Comparison of ENCODE assay signal across 29 cellular contexts in genomic region chr1:51621161-51621560, GRCh38. TPM values are rescaled to one million over a fixed set of nuclear protein-coding genes. Genes with fewer than 3 reads are reported as not detected.
DNase-seq lines count a peak whose midpoint lies in the region; ATAC-seq, FAIRE-seq and TF ChIP-seq lines count a peak whose summit lies in the region.
"Had no signal": no experiment of that assay in that cellular context is flagged by ENCODE, and none has a peak within 500 bp of the region (broad histone marks: within the 10 kb centered on the region; RNA-seq: fewer than 3 reads in every experiment).

No MANE protein-coding gene starts in this region.

- no peak for TF ChIP-seq EP300 in HepG2 (IDR thresholded peaks at IDR 0.05; ENCODE audit: low read depth in 2 of 2, low read length in 2 of 2)
- TF ChIP-seq EP300 in HepG2 (CRISPR knock-in tag; IDR thresholded peaks at IDR 0.05; ENCODE audit: borderline replicate concordance), result no peak

- H3K56ac ChIP-seq in mesendoderm (ENCODE audit: low read length), result no peak overlapping the region

- H3K4ac ChIP-seq in mesendoderm (ENCODE audit: low read depth, low read length), result no peak overlapping the region

- intact Hi-C loops in HepG2 (cut with micrococcal nuclease; ENCODE audit: unreplicated experiment), result loop anchor here (10.0 kb wide), 1 partner anchor 114 kb away; no protein-coding TSS in a partner anchor
- intact Hi-C loops in vagina (cut with DNase I), result loop anchor here (10.0 kb wide), 1 partner anchor 144 kb away; no protein-coding TSS in a partner anchor

- 92% methylated on average over 7 of the region's 7 CpGs for WGBS in liver
- WGBS in HepG2 (ENCODE audit: low lambda C conversion rate), result 99% methylated on average over 7 of the region's 7 CpGs
- WGBS in mesendoderm (ENCODE audit: extremely low coverage, insufficient coverage, low lambda C conversion rate), result no CpG with 5 or more reads among the region's 7 CpGs

- in situ Hi-C loops in HepG2 (cut with HindIII; ENCODE audit: extremely low pct_ligation_motif_present, low pct_unique_long_range_greater_than_20kb), result no loop called here

- ATAC-seq in HepG2 (no peak), GM21360 (IDR thresholded peaks at IDR 0.05; ENCODE audit: unreplicated experiment) (no peak)
- ATAC-seq: activated CD8-positive, alpha-beta T cell treated with anti-CD3 and anti-CD28 coated beads for 36 hours; activated naive CD8-positive, alpha-beta T cell treated with anti-CD3 and anti-CD28 coated beads, Interleukin-2, amount 50 U/mL, for 24 hours; T-cell had no signal

- no peak overlapping the region for H2AK5ac ChIP-seq in mesendoderm (ENCODE audit: low read length)

- no peak overlapping the region for H3K23ac ChIP-seq in mesendoderm (ENCODE audit: low read length)

- POLR2A ChIA-PET in HepG2 (lab: Yijun Ruan, JAX), result no interaction called here

- H3K4me1 ChIP-seq in liver (ENCODE audit: control insufficient read depth in 4 of 4, insufficient read depth in 4 of 4, low read length in 3 of 4) (peaks cover 15 to 50% (median 29%) of the 10 kb centered on the region in 4 donors), HepG2 (ENCODE audit: insufficient read depth, low read length) (peaks cover 63% of the 10 kb centered on the region), adipocyte (ENCODE audit: control insufficient read depth, insufficient read depth, low read length) (peaks cover 68% of the 10 kb centered on the region), mesendoderm (ENCODE audit: control insufficient read depth, low read depth, low read length) (peaks cover 5% of the 10 kb centered on the region), vagina (peaks cover 88% of the 10 kb centered on the region)
- H3K4me1 ChIP-seq: BE2C had no signal

- no peak for FAIRE-seq in HepG2 (lab: Jason Lieb, UNC)
- FAIRE-seq: colon, frontal cortex, kidney, RCC 7860, TTC549, urothelium cell line had no signal

- no peak overlapping the region for H3K9ac ChIP-seq in liver (ENCODE audit: low read depth in 1 of 2, low read length in 2 of 2)
- no peak overlapping the region for H3K9ac ChIP-seq in HepG2 (ENCODE audit: insufficient read depth, low read depth, low read length)
- H3K9ac ChIP-seq in adipocyte (ENCODE audit: low read length), result no peak overlapping the region
- H3K9ac ChIP-seq in mesendoderm (ENCODE audit: low read length), result no peak overlapping the region

- H3K4me3 ChIP-seq in liver (ENCODE audit: low read depth in 1 of 3, low read length in 3 of 3) (no peak overlapping the region), HepG2 (replicated peaks in 1 of 3; ENCODE audit: insufficient read depth in 1 of 3, low read depth in 2 of 3, low read length in 3 of 3) (no peak overlapping the region), adipocyte (ENCODE audit: low read length) (peak overlapping the region; percentile 8), mesendoderm (ENCODE audit: low read length) (no peak overlapping the region), vagina (no peak overlapping the region)
- H3K4me3 ChIP-seq: SJCRH30, skin epidermis had no signal

- no peak overlapping the region for H2BK15ac ChIP-seq in mesendoderm (replicated peaks; ENCODE audit: low read depth)

- H3K4me2 ChIP-seq in HepG2 (ENCODE audit: low read depth, low read length) (no peak overlapping the region), mesendoderm (ENCODE audit: low read length) (no peak overlapping the region)

- no peak overlapping the region for H2BK120ac ChIP-seq in mesendoderm (ENCODE audit: low read depth, low read length)

- DNase-seq in HepG2 (ENCODE audit: low spot score) (no peak), adipocyte (ENCODE audit: low read depth) (no peak), mesendoderm (peak; percentile 90), vagina (ENCODE audit: extremely low spot score in 2 of 2) (no peak), NCI-H187 (lab: John Stamatoyannopoulos, UW) (no peak), NCI-H2107 (lab: John Stamatoyannopoulos, UW) (no peak)
- DNase-seq: activated CD4-positive, alpha-beta T cell treated with anti-CD3 and anti-CD28 coated beads for 1 hour; activated CD8-positive, alpha-beta T cell treated with anti-CD3 and anti-CD28 coated beads for 36 hours; activated effector memory CD4-positive, alpha-beta T cell treated with anti-CD3 and anti-CD28 coated beads, Interleukin-2, amount 50 U/mL, for 16 hours; activated naive CD8-positive, alpha-beta T cell treated with anti-CD3 and anti-CD28 coated beads, Interleukin-2, amount 50 U/mL, for 24 hours; BE2C; esophagus squamous epithelium; H7; hypothalamus; kidney; NCI-H1105 treated with DMSO at 0.1 percent for 48 hours; NK-92 treated with Interleukin-12 subunit alpha and Interleukin-12 subunit beta, amount 100 ng/mL, for 24 hours; SJCRH30; stimulated activated CD4-positive, alpha-beta T cell treated with anti-CD3 and anti-CD28 coated beads, Interleukin-1b, Interleukin-23, amount 100 ng/mL, for 48 hours; substantia nigra; T-cell had no signal

- H3K79me1 ChIP-seq in mesendoderm (ENCODE audit: low read length), result peaks cover 9% of the 10 kb centered on the region

- no peak overlapping the region for H4K5ac ChIP-seq in mesendoderm (ENCODE audit: low read length)

- no TSS peak for BruUV-seq in HepG2 (replicated peaks; lab: Mats Ljungman, UMichigan)

- no peak overlapping the region for H4K8ac ChIP-seq in mesendoderm (ENCODE audit: low read depth, low read length)

- H3K9me3 ChIP-seq in liver (ENCODE audit: control insufficient read depth in 4 of 4, low read length in 3 of 4), result no peaks in the 10 kb centered on the region
- no peaks in the 10 kb centered on the region for H3K9me3 ChIP-seq in HepG2 (ENCODE audit: low read length)
- no peaks in the 10 kb centered on the region for H3K9me3 ChIP-seq in adipocyte (ENCODE audit: control insufficient read depth, low read length)
- H3K9me3 ChIP-seq in vagina, result no peaks in the 10 kb centered on the region
- H3K9me3 ChIP-seq: BE2C, esophagus squamous epithelium, SJCRH30 had no signal

- H3K27me3 ChIP-seq in liver (ENCODE audit: control insufficient read depth in 4 of 4, insufficient read depth in 4 of 4, low read length in 3 of 4), result no peaks in the 10 kb centered on the region
- H3K27me3 ChIP-seq in HepG2 (ENCODE audit: control insufficient read depth in 1 of 2, insufficient read depth in 2 of 2, low read length in 2 of 2), result no peaks in the 10 kb centered on the region; a peak in 1 of 5 replicates
- H3K27me3 ChIP-seq in adipocyte (replicated peaks; ENCODE audit: control insufficient read depth, insufficient read depth, low read length), result no peaks in the 10 kb centered on the region
- no peaks in the 10 kb centered on the region for H3K27me3 ChIP-seq in mesendoderm (ENCODE audit: insufficient read depth, low read length, poor library complexity)
- no peaks in the 10 kb centered on the region for H3K27me3 ChIP-seq in vagina
- H3K27me3 ChIP-seq: BE2C, esophagus squamous epithelium, SJCRH30 had no signal

- TF ChIP-seq POLR2A in HepG2 (IDR thresholded peaks at IDR 0.05; ENCODE audit: insufficient read depth in 1 of 2, low read depth in 2 of 2, low read length in 2 of 2), result no peak
- no peak for TF ChIP-seq POLR2A in vagina (IDR thresholded peaks at IDR 0.05)

- H3K79me2 ChIP-seq in HepG2 (ENCODE audit: insufficient read depth, low read length) (peaks cover 69% of the 10 kb centered on the region), mesendoderm (ENCODE audit: control insufficient read depth, insufficient read depth, low read length) (peaks cover 9% of the 10 kb centered on the region)

- TF ChIP-seq RAD21 in liver (IDR thresholded peaks at IDR 0.05) (no peak), HepG2 (CRISPR knock-in tag; IDR thresholded peaks at IDR 0.05) (no peak)

- CTCF ChIA-PET in HepG2 (lab: Yijun Ruan, JAX; ENCODE audit: low intra/inter-chr PET ratio, low total read pairs), result no interaction called here

- TF ChIP-seq CTCF in liver (IDR thresholded peaks at IDR 0.05; ENCODE audit: low read depth, low read length, missing input control) (no peak), HepG2 (CRISPR knock-in tag; IDR thresholded peaks at IDR 0.05) (no peak), vagina (IDR thresholded peaks at IDR 0.05) (no peak)

- no peak overlapping the region for H2AFZ ChIP-seq in HepG2 (ENCODE audit: low read length)

- no peak overlapping the region for H3K18ac ChIP-seq in mesendoderm (ENCODE audit: low read length)

- H3K27ac ChIP-seq in liver (ENCODE audit: low read depth in 1 of 2, low read length in 2 of 2), result peak overlapping the region; percentile 59 to 82
- H3K27ac ChIP-seq in HepG2 (ENCODE audit: extremely low read length, insufficient read depth, low read length), result no peak overlapping the region
- peak overlapping the region; percentile 10 for H3K27ac ChIP-seq in mesendoderm (ENCODE audit: low read depth, low read length)
- H3K27ac ChIP-seq in vagina, result peak overlapping the region; percentile 42
- H3K27ac ChIP-seq: SJCRH30 had no signal

- H2BK5ac ChIP-seq in mesendoderm (ENCODE audit: low read length), result no peak overlapping the region

- H3K36me3 ChIP-seq in liver (ENCODE audit: control insufficient read depth in 4 of 4, insufficient read depth in 3 of 4, low read depth in 1 of 4, low read length in 3 of 4), result no peaks in the 10 kb centered on the region
- H3K36me3 ChIP-seq in HepG2 (replicated peaks in 1 of 2; ENCODE audit: control insufficient read depth in 1 of 2, insufficient read depth in 2 of 2, low read length in 2 of 2), result no peaks in the 10 kb centered on the region
- no peaks in the 10 kb centered on the region for H3K36me3 ChIP-seq in adipocyte (ENCODE audit: control insufficient read depth, insufficient read depth, low read length, severe bottlenecking)
- no peaks in the 10 kb centered on the region for H3K36me3 ChIP-seq in mesendoderm (ENCODE audit: control insufficient read depth, insufficient read depth, low read length)
- no peaks in the 10 kb centered on the region for H3K36me3 ChIP-seq in vagina
- H3K36me3 ChIP-seq: BE2C, esophagus squamous epithelium, SJCRH30 had no signal

- no peaks in the 10 kb centered on the region for H4K20me1 ChIP-seq in HepG2 (ENCODE audit: insufficient read depth, low read length)

RNA-seq across cellular contexts. Expression of gene OSBPL9, which starts 4.3 kb away (rescaled TPM):
- 100 to 1,000 TPM in 1 of 2 donors, 10 to 100 TPM in 1; 62.5 to 129 TPM for total RNA-seq in liver
- 10 to 100 TPM; 52.1 to 58.3 TPM for polyA plus RNA-seq in liver
- 142 and 198 TPM in 2 replicates for total RNA-seq in HepG2 (2016; rRNA removed; fragmentation: Illumina TruSeq; extraction: Trizol)
- 83.0 and 90.3 TPM in 2 replicates for total RNA-seq in HepG2 (2016; cell fraction: cytosol; rRNA removed; fragmentation: Illumina TruSeq; extraction: Trizol; ENCODE audit: low read depth)
- 140 and 189 TPM in 2 replicates for total RNA-seq in HepG2 (2016; cell fraction: insoluble cytoplasmic fraction; rRNA removed; fragmentation: Illumina TruSeq; extraction: Trizol)
- 195 and 199 TPM in 2 replicates for total RNA-seq in HepG2 (2016; cell fraction: membrane; rRNA removed; fragmentation: Illumina TruSeq; extraction: Trizol)
- 96.3 and 107 TPM in 2 replicates for total RNA-seq in HepG2 (2016; cell fraction: nucleus; rRNA removed; fragmentation: Illumina TruSeq; extraction: Trizol)
- 83.6 and 90.3 TPM in 2 replicates for polyA plus RNA-seq in HepG2 (2011; rRNA removed)
- polyA plus RNA-seq in HepG2 (2011; cell fraction: cytosol; rRNA removed), result 52.4 and 69.4 TPM in 2 replicates
- polyA plus RNA-seq in HepG2 (2011; cell fraction: nucleus; rRNA removed), result 49.8 and 58.7 TPM in 2 replicates
- polyA plus RNA-seq in HepG2 (2012), result 57.7 and 63.5 TPM in 2 replicates
- polyA plus RNA-seq in HepG2 (2016; cell fraction: cytosol; fragmentation: Illumina TruSeq; extraction: Trizol; ENCODE audit: low read depth), result 46.8 and 71.1 TPM in 2 replicates
- polyA plus RNA-seq in HepG2 (2016; cell fraction: insoluble cytoplasmic fraction; fragmentation: Illumina TruSeq; extraction: Trizol; ENCODE audit: low read depth), result 168 and 174 TPM in 2 replicates
- 130 and 144 TPM in 2 replicates for polyA plus RNA-seq in HepG2 (2016; cell fraction: membrane; fragmentation: Illumina TruSeq; extraction: Trizol; ENCODE audit: low read depth)
- polyA plus RNA-seq in HepG2 (2016; cell fraction: nucleus; fragmentation: Illumina TruSeq; extraction: Trizol; ENCODE audit: insufficient read depth, low read depth), result 90.8 and 95.0 TPM in 2 replicates
- polyA minus RNA-seq in HepG2 (2011; rRNA and poly(A)+ RNA removed; ENCODE audit: low replicate concordance), result 188 and 207 TPM in 2 replicates
- 68.2 and 76.9 TPM in 2 replicates for polyA minus RNA-seq in HepG2 (2011; cell fraction: cytosol; rRNA and poly(A)+ RNA removed)
- 202 and 205 TPM in 2 replicates for polyA minus RNA-seq in HepG2 (2011; cell fraction: nucleus; rRNA and poly(A)+ RNA removed)
- 45.4 TPM for polyA plus RNA-seq in mesendoderm (2013, experiment 1 of 2)
- polyA plus RNA-seq in mesendoderm (2013, experiment 2 of 2), result 46.3 TPM
- 72.2 TPM for total RNA-seq in vagina
